28 cellular contexts compared by ENCODE assay signal in the genomic region with DNA sequence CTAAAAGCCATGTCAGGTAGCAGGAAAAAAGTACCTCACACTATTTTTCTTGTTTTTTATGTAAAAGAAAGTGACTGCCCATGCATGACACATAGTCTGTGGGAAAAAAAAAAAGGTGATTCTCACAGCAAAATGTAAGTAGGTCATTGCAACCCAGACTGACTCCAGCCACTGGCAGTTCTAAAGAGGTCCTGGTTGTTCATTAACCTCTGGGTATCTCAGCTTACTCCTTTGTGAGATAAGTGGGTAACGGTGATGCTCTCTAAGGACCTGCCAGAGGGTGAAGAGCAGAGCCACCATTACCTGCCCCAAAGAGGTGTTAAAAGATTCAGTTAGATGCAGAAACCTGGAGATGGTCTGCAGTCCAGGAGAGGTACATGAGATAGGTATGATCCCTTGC.
"Had no signal": no experiment of that assay in that cellular context is flagged by ENCODE, and none has a peak within 500 bp of the region (broad histone marks: within the 10 kb centered on the region; RNA-seq: fewer than 3 reads in every experiment).

No MANE protein-coding gene starts in this region.

- H3K4me3 Mint-ChIP-seq: activated CD4-positive, alpha-beta memory T cell treated with anti-CD3 and anti-CD28 coated beads for 36 hours; activated naive CD4-positive, alpha-beta T cell treated with anti-CD3 and anti-CD28 coated beads for 36 hours; activated naive CD8-positive, alpha-beta T cell treated with anti-CD3 and anti-CD28 coated beads for 36 hours; activated T-helper 1 cell treated with anti-CD3 and anti-CD28 coated beads, Interleukin-12 subunit alpha, Interleukin-12 subunit beta, Interleukin-2, Interleukin-4 antibody, amounts not matched to agents 30 ng/mL and 10 ng/mL and 1 ng/mL, durations not matched to agents 14 hours and 24 hours and 36 hours; brain; naive thymus-derived CD8-positive, alpha-beta T cell; T-helper 1 cell treated with Interleukin-12 subunit alpha and Interleukin-12 subunit beta and Interleukin-4 antibody, amounts not matched to agents 30 μg/mL and 1 μg/mL, for 36 hours had no signal

- H3K36me3 ChIP-seq: adrenal gland, cardiac muscle cell, esophagus squamous epithelium, heart right ventricle, transverse colon, WERI-Rb-1 had no signal

- DNase-seq: activated CD4-positive, alpha-beta memory T cell treated with anti-CD3 and anti-CD28 coated beads for 36 hours; activated CD4-positive, alpha-beta T cell treated with anti-CD3 and anti-CD28 coated beads for 48 hours; activated CD8-positive, alpha-beta memory T cell treated with anti-CD3 and anti-CD28 coated beads, Interleukin-2, amount 50 U/mL, for 4 hours; activated effector memory CD4-positive, alpha-beta T cell treated with anti-CD3 and anti-CD28 coated beads, Interleukin-2, amount 50 U/mL, for 16 hours; activated naive CD4-positive, alpha-beta T cell treated with anti-CD3 and anti-CD28 coated beads for 36 hours; activated naive CD8-positive, alpha-beta T cell treated with anti-CD3 and anti-CD28 coated beads for 36 hours; activated T-cell treated with anti-CD3 and anti-CD28 coated beads, Interleukin-2, amount 50 U/mL, for 1 hour; adrenal gland; aorta; esophagus squamous epithelium; foreskin melanocyte; heart right ventricle; left cardiac atrium; naive thymus-derived CD8-positive, alpha-beta T cell; posterior cingulate gyrus; right cardiac atrium; stimulated activated CD4-positive, alpha-beta T cell treated with anti-CD3 and anti-CD28 coated beads, Interleukin-2, amount 100 ng/mL, for 48 hours; stimulated activated naive CD8-positive, alpha-beta T cell treated with anti-CD3 and anti-CD28 coated beads, Interleukin-15, Interleukin-2, amounts not matched to agents 100 U/mL and 50 U/mL, for 24 hours; SW 1271; T-helper 9 cell; testis; transverse colon; WERI-Rb-1 had no signal

- H3K4me1 Mint-ChIP-seq: activated naive CD8-positive, alpha-beta T cell treated with anti-CD3 and anti-CD28 coated beads for 36 hours; naive thymus-derived CD8-positive, alpha-beta T cell had no signal

- H3K4me1 ChIP-seq: adrenal gland, esophagus squamous epithelium, heart right ventricle, testis, transverse colon had no signal

- H3K9me3 ChIP-seq: adrenal gland, esophagus squamous epithelium, heart right ventricle, testis, transverse colon had no signal

- H3K4me3 ChIP-seq: adrenal gland, cardiac muscle cell, esophagus squamous epithelium, heart right ventricle, testis, transverse colon had no signal

- H3K27me3 ChIP-seq: adrenal gland, cardiac muscle cell, testis, transverse colon had no signal

- H3K27me3 Mint-ChIP-seq: activated CD4-positive, alpha-beta memory T cell treated with anti-CD3 and anti-CD28 coated beads for 36 hours had no signal

- H3K9me3 Mint-ChIP-seq: activated naive CD8-positive, alpha-beta T cell treated with anti-CD3 and anti-CD28 coated beads for 36 hours; brain; T-helper 1 cell treated with Interleukin-12 subunit alpha and Interleukin-12 subunit beta and Interleukin-4 antibody, amounts not matched to agents 30 μg/mL and 1 μg/mL, for 36 hours had no signal

- H3K36me3 Mint-ChIP-seq: activated CD4-positive, alpha-beta memory T cell treated with anti-CD3 and anti-CD28 coated beads for 36 hours; activated naive CD8-positive, alpha-beta T cell treated with anti-CD3 and anti-CD28 coated beads for 36 hours; brain; naive thymus-derived CD8-positive, alpha-beta T cell had no signal

- ATAC-seq: activated CD4-positive, CD25-positive, alpha-beta regulatory T cell treated with anti-CD3 and anti-CD28 coated beads, Interleukin-2, amount 50 U/mL, for 24 hours; heart right ventricle; left cardiac atrium; naive thymus-derived CD8-positive, alpha-beta T cell; right cardiac atrium; stimulated activated naive CD8-positive, alpha-beta T cell treated with anti-CD3 and anti-CD28 coated beads, Interleukin-15, Interleukin-2, amounts not matched to agents 100 U/mL and 50 U/mL, for 24 hours had no signal

- H3K27ac ChIP-seq: adrenal gland, cardiac muscle cell, esophagus squamous epithelium, heart right ventricle, testis, transverse colon, WERI-Rb-1 had no signal

- H3K27ac Mint-ChIP-seq: activated CD4-positive, alpha-beta memory T cell treated with anti-CD3 and anti-CD28 coated beads for 36 hours; activated naive CD4-positive, alpha-beta T cell treated with anti-CD3 and anti-CD28 coated beads for 36 hours; activated naive CD8-positive, alpha-beta T cell treated with anti-CD3 and anti-CD28 coated beads for 36 hours; activated T-helper 1 cell treated with anti-CD3 and anti-CD28 coated beads, Interleukin-12 subunit alpha, Interleukin-12 subunit beta, Interleukin-2, Interleukin-4 antibody, amounts not matched to agents 30 ng/mL and 10 ng/mL and 1 ng/mL, durations not matched to agents 14 hours and 24 hours and 36 hours; brain; naive thymus-derived CD8-positive, alpha-beta T cell; T-helper 1 cell treated with Interleukin-12 subunit alpha and Interleukin-12 subunit beta and Interleukin-4 antibody, amounts not matched to agents 30 μg/mL and 1 μg/mL, for 36 hours had no signal
